In genomic region chr14:35355981-35356839, GRCh38 we compare ENCODE assay signal across 8 cellular contexts. TPM values are rescaled to one million over a fixed set of nuclear protein-coding genes. Genes with fewer than 3 reads are reported as not detected.
DNase-seq lines count a peak whose midpoint lies in the region; ATAC-seq and TF ChIP-seq lines count a peak whose summit lies in the region.

No MANE protein-coding gene starts in this region.

- intact Hi-C loops in left lung (cut with DNase I), result no loop called here

- H3K27me3 ChIP-seq in left lung, result no peaks in the 10 kb centered on the region

- no peak overlapping the region for H3K4me3 ChIP-seq in left lung

- no peak for TF ChIP-seq CTCF in left lung (IDR thresholded peaks at IDR 0.05)

- peaks cover 6 to 37% of the 10 kb centered on the region in 2 donors for H3K4me1 ChIP-seq in left lung

- no peaks in the 10 kb centered on the region for H3K36me3 ChIP-seq in left lung

- DNase-seq in A172 (ENCODE audit: low spot score), result peak; percentile 57
- peak; percentile 58 to 71 for DNase-seq in activated CD4-positive, alpha-beta T cell treated with anti-CD3 and anti-CD28 coated beads, Interleukin-2, amount 50 U/mL, for 48 hours
- no peak for DNase-seq in left lung
- no peak for DNase-seq in NCI-H82 (lab: John Stamatoyannopoulos, UW)
- no peak for DNase-seq in globus pallidus (ENCODE audit: low spot score)
- DNase-seq in DMS 273 (lab: John Stamatoyannopoulos, UW; ENCODE audit: unreplicated experiment), result no peak
- no peak for DNase-seq in NCI-H748 treated with DMSO at 0.1 percent for 48 hours (lab: John Stamatoyannopoulos, UW)

- no peaks in the 10 kb centered on the region for H3K9me3 ChIP-seq in left lung

- ATAC-seq in GM19351 (IDR thresholded peaks at IDR 0.05; ENCODE audit: unreplicated experiment) (peak; percentile 58), left lung (peak; percentile 72)

- peak overlapping the region; percentile 33 to 39 for H3K27ac ChIP-seq in left lung

RNA-seq across cellular contexts. Expression of gene NFKBIA, which starts 48.3 kb away (rescaled TPM):
- total RNA-seq in A172 (2014; rRNA removed; shearing (Covaris generic)), result 41.3 and 58.1 TPM in 2 replicates
- 100 to 1,000 TPM; 133 to 348 TPM for total RNA-seq in left lung

Comparison
In these comparisons a context has a peak if more than half of its experiments do, and no peak if none do; other contexts are left out.
1. DNase-seq: peak in A172 (single experiment) and activated CD4-positive, alpha-beta T cell treated with anti-CD3 and anti-CD28 coated beads, Interleukin-2, amount 50 U/mL, for 48 hours (2 of 2); none in left lung (0 of 2), NCI-H82 (single experiment), globus pallidus (single experiment), DMS 273 (single experiment) and NCI-H748 treated with DMSO at 0.1 percent for 48 hours (single experiment).